8 cellular contexts compared by ENCODE assay signal in genomic region chr17:80261895-80262279, GRCh38. TPM values are rescaled to one million over a fixed set of nuclear protein-coding genes. Genes with fewer than 3 reads are reported as not detected.
DNase-seq lines count a peak whose midpoint lies in the region; ATAC-seq lines count a peak whose summit lies in the region.

No MANE protein-coding gene starts in this region.

- H3K36me3 Mint-ChIP-seq in activated naive CD4-positive, alpha-beta T cell treated with anti-CD3 and anti-CD28 coated beads, Interleukin-2, amount 50 U/mL, for 72 hours: peaks cover 40 to 44% of the 10 kb centered on the region in 2 donors

- H3K9ac ChIP-seq in HUES64 (ENCODE audit: low read depth, low read length) (peak overlapping the region; percentile 97), iPS-20b (ENCODE audit: low read depth, low read length) (peak overlapping the region; percentile 96; the same call in 1 of the 2 replicates)

- H3K27me3 Mint-ChIP-seq in stimulated activated naive CD8-positive, alpha-beta T cell treated with anti-CD3 and anti-CD28 coated beads, Interleukin-15, amount 100 ng/mL, for 72 hours: no peaks in the 10 kb centered on the region

- peaks cover 0 to 4% of the 10 kb centered on the region in 2 donors for H3K9me3 Mint-ChIP-seq in activated naive CD4-positive, alpha-beta T cell treated with anti-CD3 and anti-CD28 coated beads, Interleukin-2, amount 50 U/mL, for 72 hours
- H3K9me3 Mint-ChIP-seq in stimulated activated naive CD8-positive, alpha-beta T cell treated with anti-CD3 and anti-CD28 coated beads, Interleukin-15, amount 100 ng/mL, for 72 hours: peaks cover 0 to 5% of the 10 kb centered on the region in 2 donors

- no peaks in the 10 kb centered on the region for H3K27me3 ChIP-seq in HUES64 (ENCODE audit: insufficient read depth, low read length)
- H3K27me3 ChIP-seq in iPS-20b (ENCODE audit: insufficient read depth, low read length): no peaks in the 10 kb centered on the region

- H3K4me3 ChIP-seq in HUES64 (ENCODE audit: low read length) (peak overlapping the region; percentile 88), iPS-20b (ENCODE audit: low read length) (peak overlapping the region; percentile 91; the same call in 1 of the 2 replicates)

- no peak for DNase-seq in activated naive CD4-positive, alpha-beta T cell treated with anti-CD3 and anti-CD28 coated beads, Interleukin-2, amount 50 U/mL, for 72 hours (ENCODE audit: low spot score in 2 of 2)
- no peak for DNase-seq in stimulated activated naive CD8-positive, alpha-beta T cell treated with anti-CD3 and anti-CD28 coated beads, Interleukin-15, amount 100 ng/mL, for 72 hours
- DNase-seq in SIG-M5 (lab: John Stamatoyannopoulos, UW) (no peak), NCI-H1694 (lab: John Stamatoyannopoulos, UW) (no peak)
- no peak for DNase-seq in stimulated activated CD8-positive, alpha-beta memory T cell treated with anti-CD3 and anti-CD28 coated beads, Interleukin-4, amount 100 ng/mL, for 48 hours

- H3K9me3 ChIP-seq in HUES64 (ENCODE audit: insufficient read depth, low read depth, low read length) (no peaks in the 10 kb centered on the region), iPS-20b (ENCODE audit: insufficient read depth, low read depth, low read length) (no peaks in the 10 kb centered on the region)

- ATAC-seq in activated naive CD4-positive, alpha-beta T cell treated with anti-CD3 and anti-CD28 coated beads, Interleukin-2, amount 50 U/mL, for 72 hours: no peak
- no peak for ATAC-seq in stimulated activated naive CD8-positive, alpha-beta T cell treated with anti-CD3 and anti-CD28 coated beads, Interleukin-15, amount 100 ng/mL, for 72 hours
- no peak for ATAC-seq in HG02938 (IDR thresholded peaks at IDR 0.05; ENCODE audit: unreplicated experiment)

- H3K27ac ChIP-seq in HUES64 (ENCODE audit: low read depth, low read length) (peak overlapping the region; percentile 100), iPS-20b (ENCODE audit: low read length) (peak overlapping the region; percentile 79)

- peaks cover 70% of the 10 kb centered on the region for H3K4me1 Mint-ChIP-seq in stimulated activated naive CD8-positive, alpha-beta T cell treated with anti-CD3 and anti-CD28 coated beads, Interleukin-15, amount 100 ng/mL, for 72 hours

- H3K4me3 Mint-ChIP-seq in stimulated activated naive CD8-positive, alpha-beta T cell treated with anti-CD3 and anti-CD28 coated beads, Interleukin-15, amount 100 ng/mL, for 72 hours: peak overlapping the region; percentile 97

- WGBS in HUES64: 35% methylated on average over 8 of the region's 8 CpGs

- peak overlapping the region; percentile 93 to 96 for H3K27ac Mint-ChIP-seq in activated naive CD4-positive, alpha-beta T cell treated with anti-CD3 and anti-CD28 coated beads, Interleukin-2, amount 50 U/mL, for 72 hours
- peak overlapping the region; percentile 86 to 89 for H3K27ac Mint-ChIP-seq in stimulated activated naive CD8-positive, alpha-beta T cell treated with anti-CD3 and anti-CD28 coated beads, Interleukin-15, amount 100 ng/mL, for 72 hours

- H3K36me3 ChIP-seq in HUES64 (ENCODE audit: insufficient read depth, low read length) (peaks cover 11% of the 10 kb centered on the region), iPS-20b (ENCODE audit: insufficient read depth, low read depth, low read length) (peaks cover 9% of the 10 kb centered on the region; the same call in 1 of the 2 replicates)

- H3K4me1 ChIP-seq in HUES64 (ENCODE audit: insufficient read depth, low read length) (peaks cover 25% of the 10 kb centered on the region; the same call in 1 of the 2 replicates), iPS-20b (ENCODE audit: insufficient read depth, low read length) (peaks cover 19% of the 10 kb centered on the region)

RNA-seq across cellular contexts. Expression of gene RNF213, which starts 1.2 kb away (rescaled TPM):
- 13.8 TPM for polyA plus RNA-seq in HUES64 (2013, experiment 1 of 2)
- polyA plus RNA-seq in HUES64 (2013, experiment 2 of 2): 20.4 TPM
- total RNA-seq in activated naive CD4-positive, alpha-beta T cell treated with anti-CD3 and anti-CD28 coated beads, Interleukin-2, amount 50 U/mL, for 72 hours: 100 to 1,000 TPM; 415 to 602 TPM

RNA-seq across cellular contexts. Expression of gene SLC26A11, which starts 41.7 kb away (rescaled TPM):
- 9.8 TPM for polyA plus RNA-seq in HUES64 (2013, experiment 1 of 2)
- 12.0 TPM for polyA plus RNA-seq in HUES64 (2013, experiment 2 of 2)
- total RNA-seq in activated naive CD4-positive, alpha-beta T cell treated with anti-CD3 and anti-CD28 coated beads, Interleukin-2, amount 50 U/mL, for 72 hours: 10 to 100 TPM in 1 of 2 donors, 1 to 10 TPM in 1; 7.5 to 13.1 TPM

RNA-seq across cellular contexts. Expression of gene SGSH, which starts 41.8 kb away (rescaled TPM):
- 13.8 TPM for polyA plus RNA-seq in HUES64 (2013, experiment 1 of 2)
- 12.7 TPM for polyA plus RNA-seq in HUES64 (2013, experiment 2 of 2)
- total RNA-seq in activated naive CD4-positive, alpha-beta T cell treated with anti-CD3 and anti-CD28 coated beads, Interleukin-2, amount 50 U/mL, for 72 hours: 10 to 100 TPM; 34.8 to 39.0 TPM
